1 cellular context compared by ENCODE assay signal in genomic region chr3:44509393-44509921, GRCh38.
TF ChIP-seq lines count a peak whose summit lies in the region.

No MANE protein-coding gene starts in this region.

TF ChIP-seq in WTC11, 78 proteins besides CTCF, POLR2A, EP300 and RAD21 (continued from another document):
- TF ChIP-seq E2F5 (CRISPR knock-in tag; IDR thresholded peaks at IDR 0.05), result no peak
